Comparison of ENCODE assay signal across 1 cellular context in the genomic region with DNA sequence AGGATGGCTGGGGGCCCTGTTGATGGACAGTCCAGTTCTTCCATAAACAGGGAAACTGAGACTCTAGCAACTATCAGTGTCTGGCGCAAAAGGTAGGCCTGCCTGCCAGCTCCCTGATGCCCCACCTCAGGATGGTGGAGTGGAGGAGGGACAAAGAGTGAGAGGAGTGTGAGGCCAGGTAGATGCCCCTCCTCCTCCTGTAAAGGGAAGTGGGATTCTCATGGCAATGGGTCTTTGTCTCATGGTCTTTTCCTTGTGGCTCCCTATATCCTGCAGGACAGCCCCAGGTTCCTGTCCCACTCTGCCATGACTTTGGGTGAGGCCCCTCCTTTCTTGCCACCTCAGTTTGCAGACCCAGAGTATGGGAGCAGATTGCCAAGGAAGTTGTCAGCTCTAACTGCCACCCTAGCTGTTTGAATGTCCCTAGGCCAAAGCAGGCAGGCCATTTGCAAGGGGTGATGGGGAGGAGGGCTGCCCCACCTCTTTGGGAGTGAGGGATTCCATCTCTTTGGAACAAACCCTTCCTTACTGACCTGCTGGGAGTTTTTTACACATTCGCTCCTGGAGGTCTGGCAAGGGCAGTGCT.
TF ChIP-seq lines count a peak whose summit lies in the region.

No MANE protein-coding gene starts in this region.

TF ChIP-seq in GM12878, 131 proteins besides CTCF, POLR2A, EP300 and RAD21:
- no peak for TF ChIP-seq CBX5 (IDR thresholded peaks at IDR 0.05; ENCODE audit: low read depth)
- 0 out of 2 replicates have a peak, but pooled peaks have one; percentile 9 for TF ChIP-seq POLR2AphosphoS5 (IDR thresholded peaks at IDR 0.05; ENCODE audit: low read length)
- TF ChIP-seq FOS (IDR thresholded peaks at IDR 0.05; ENCODE audit: borderline replicate concordance, extremely low read depth, insufficient read length): no peak
- peak; percentile 55; the same call in 1 of the 2 replicates for TF ChIP-seq SMARCA5 (IDR thresholded peaks at IDR 0.05)
- peak; percentile 73; the same call in 1 of the 2 replicates for TF ChIP-seq SPI1 (IDR thresholded peaks at IDR 0.05; ENCODE audit: borderline replicate concordance, insufficient read depth, low read depth, low read length)
- 0 out of 2 replicates have a peak, but pooled peaks have one; percentile 37 for TF ChIP-seq LARP7 (IDR thresholded peaks at IDR 0.05)
